ENCODE assay signal across 1 cellular context in genomic region chr6:37170273-37171140, GRCh38.
TF ChIP-seq lines count a peak whose summit lies in the region.

No MANE protein-coding gene starts in this region.

TF ChIP-seq in K562, 482 proteins besides CTCF, POLR2A, EP300 and RAD21 (continued from another document and continues in another):
- TF ChIP-seq ETV6 (IDR thresholded peaks at IDR 0.05; ENCODE audit: borderline replicate concordance in 1 of 2, low read depth in 2 of 2, low read length in 1 of 2) (0 out of 4 replicates have a peak, but pooled peaks of 1 of the 2 experiments have one; percentile 12), ETV6 (CRISPR knock-in tag; IDR thresholded peaks at IDR 0.05; ENCODE audit: borderline replicate concordance) (0 out of 2 replicates have a peak, but pooled peaks have one; percentile 68), FOXA3 (CRISPR knock-in tag; conservative IDR thresholded peaks at IDR 0.05 in 1 of 2, IDR thresholded peaks at IDR 0.05 in 1 of 2) (no peak; a peak in 1 of 4 replicates), ZNF263 (CRISPR knock-in tag; IDR thresholded peaks at IDR 0.05; ENCODE audit: borderline replicate concordance) (peak; percentile 82), NR2C2 (CRISPR knock-in tag; IDR thresholded peaks at IDR 0.05) (no peak), NR2C2 (tag; IDR thresholded peaks at IDR 0.05) (no peak; the same call in 1 of the 2 replicates), RBM39 (optimal IDR thresholded peaks at IDR 0.05; ENCODE audit: low read depth, low read length) (no peak), THRAP3 (IDR thresholded peaks at IDR 0.05; ENCODE audit: borderline replicate concordance) (no peak), POLR3A (IDR thresholded peaks at IDR 0.05; ENCODE audit: borderline replicate concordance, extremely low read depth, insufficient read depth, insufficient read length) (no peak), ERF (CRISPR knock-in tag; IDR thresholded peaks at IDR 0.05) (peak; percentile 62; the same call in 1 of the 2 replicates), CXXC5 (CRISPR knock-in tag; IDR thresholded peaks at IDR 0.05) (peak; percentile 13), ZBTB7A (IDR thresholded peaks at IDR 0.05; ENCODE audit: borderline replicate concordance, control insufficient read depth, low read depth, low read length) (peak; percentile 94), IRF2 (CRISPR knock-in tag; IDR thresholded peaks at IDR 0.05) (no peak), HOXB6 (CRISPR knock-in tag; IDR thresholded peaks at IDR 0.05; ENCODE audit: borderline replicate concordance) (no peak), POLR2B (IDR thresholded peaks at IDR 0.05; ENCODE audit: low read depth, partially characterized antibody) (peak; percentile 44), JUND (IDR thresholded peaks at IDR 0.05; ENCODE audit: borderline replicate concordance, low read depth, low read length) (no peak), JUND (tag; IDR thresholded peaks at IDR 0.05; ENCODE audit: borderline replicate concordance, low read depth, low read length) (no peak; the same call in 2 of the 3 replicates), SREBF1 (IDR thresholded peaks at IDR 0.05; ENCODE audit: borderline replicate concordance, low read depth, low read length) (no peak), NFRKB (IDR thresholded peaks at IDR 0.05; ENCODE audit: low read depth) (0 out of 2 replicates have a peak, but pooled peaks have one; percentile 10), ZNF436 (CRISPR knock-in tag; IDR thresholded peaks at IDR 0.05) (no peak), ZNF280B (CRISPR knock-in tag; IDR thresholded peaks at IDR 0.05) (no peak), EP400 (IDR thresholded peaks at IDR 0.05) (no peak), CHD2 (IDR thresholded peaks at IDR 0.05; ENCODE audit: low read depth, low read length) (no peak), SAFB (IDR thresholded peaks at IDR 0.05; ENCODE audit: borderline replicate concordance, low read depth, low read length) (peak; percentile 20; the same call in 1 of the 2 replicates), ZNF707 (CRISPR knock-in tag; conservative IDR thresholded peaks at IDR 0.05) (no peak), GABPB1 (CRISPR knock-in tag; IDR thresholded peaks at IDR 0.05) (no peak; the same call in 1 of the 2 replicates), ELF4 (CRISPR knock-in tag; IDR thresholded peaks at IDR 0.05) (no peak), E2F4 (CRISPR knock-in tag; IDR thresholded peaks at IDR 0.05; ENCODE audit: low read depth) (0 out of 2 replicates have a peak, but pooled peaks have one; percentile 63), SMAD1 (IDR thresholded peaks at IDR 0.05; ENCODE audit: low read depth, low read length, partially characterized antibody) (peak; percentile 71), SLC30A9 (CRISPR knock-in tag; IDR thresholded peaks at IDR 0.05) (peak; percentile 65; the same call in 1 of the 2 replicates), ZNF740 (CRISPR knock-in tag; IDR thresholded peaks at IDR 0.05) (peak; percentile 61; the same call in 1 of the 2 replicates), ZNF740 (tag; IDR thresholded peaks at IDR 0.05) (no peak), NR2C1 (IDR thresholded peaks at IDR 0.05) (no peak), NR2C1 (tag; IDR thresholded peaks at IDR 0.05) (no peak), BHLHE40 (IDR thresholded peaks at IDR 0.05; ENCODE audit: low read length) (peak; percentile 76), NR1H2 (CRISPR knock-in tag; IDR thresholded peaks at IDR 0.05) (peak; percentile 79), MTA3 (IDR thresholded peaks at IDR 0.05; ENCODE audit: borderline replicate concordance) (peak; percentile 95), MBD2 (IDR thresholded peaks at IDR 0.05; ENCODE audit: borderline replicate concordance, low read depth) (no peak), ZNF668 (CRISPR knock-in tag; IDR thresholded peaks at IDR 0.05) (no peak), JUN (IDR thresholded peaks at IDR 0.05; ENCODE audit: borderline replicate concordance, low read depth, low read length) (no peak), JUN (CRISPR knock-in tag; IDR thresholded peaks at IDR 0.05; ENCODE audit: borderline replicate concordance) (0 out of 2 replicates have a peak, but pooled peaks have one; percentile 21), MAX (CRISPR knock-in tag; IDR thresholded peaks at IDR 0.05) (no peak), TFAP4 (CRISPR knock-in tag; IDR thresholded peaks at IDR 0.05; ENCODE audit: borderline replicate concordance) (peak; percentile 60; the same call in 1 of the 2 replicates), ATF4 (CRISPR knock-in tag; IDR thresholded peaks at IDR 0.05) (no peak), KAT8 (IDR thresholded peaks at IDR 0.05; ENCODE audit: low read depth) (no peak), HLTF (IDR thresholded peaks at IDR 0.05) (no peak), DEAF1 (CRISPR knock-in tag; IDR thresholded peaks at IDR 0.05) (no peak), XRCC3 (IDR thresholded peaks at IDR 0.05) (no peak), ZNF12 (CRISPR knock-in tag; IDR thresholded peaks at IDR 0.05) (peak; percentile 83; the same call in 1 of the 2 replicates), NR3C1 (CRISPR knock-in tag; IDR thresholded peaks at IDR 0.05) (no peak; the same call in 1 of the 2 replicates), PHTF2 (CRISPR knock-in tag; IDR thresholded peaks at IDR 0.05) (no peak), ZC3H11A (IDR thresholded peaks at IDR 0.05; ENCODE audit: low read depth, low read length) (no peak), ZNF639 (CRISPR knock-in tag; conservative IDR thresholded peaks at IDR 0.05 in 1 of 2, IDR thresholded peaks at IDR 0.05 in 1 of 2) (peak in 1 of 2 experiments; percentile 56; a peak in 2 of 4 replicates)
- TF ChIP-seq, protein P1, sequence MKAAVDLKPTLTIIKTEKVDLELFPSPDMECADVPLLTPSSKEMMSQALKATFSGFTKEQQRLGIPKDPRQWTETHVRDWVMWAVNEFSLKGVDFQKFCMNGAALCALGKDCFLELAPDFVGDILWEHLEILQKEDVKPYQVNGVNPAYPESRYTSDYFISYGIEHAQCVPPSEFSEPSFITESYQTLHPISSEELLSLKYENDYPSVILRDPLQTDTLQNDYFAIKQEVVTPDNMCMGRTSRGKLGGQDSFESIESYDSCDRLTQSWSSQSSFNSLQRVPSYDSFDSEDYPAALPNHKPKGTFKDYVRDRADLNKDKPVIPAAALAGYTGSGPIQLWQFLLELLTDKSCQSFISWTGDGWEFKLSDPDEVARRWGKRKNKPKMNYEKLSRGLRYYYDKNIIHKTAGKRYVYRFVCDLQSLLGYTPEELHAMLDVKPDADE (conservative IDR thresholded peaks at IDR 0.05; ENCODE audit: control insufficient read depth, low read depth, low read length), result peak; percentile 52; the same call in 1 of the 2 replicates
- TF ChIP-seq, protein P2, sequence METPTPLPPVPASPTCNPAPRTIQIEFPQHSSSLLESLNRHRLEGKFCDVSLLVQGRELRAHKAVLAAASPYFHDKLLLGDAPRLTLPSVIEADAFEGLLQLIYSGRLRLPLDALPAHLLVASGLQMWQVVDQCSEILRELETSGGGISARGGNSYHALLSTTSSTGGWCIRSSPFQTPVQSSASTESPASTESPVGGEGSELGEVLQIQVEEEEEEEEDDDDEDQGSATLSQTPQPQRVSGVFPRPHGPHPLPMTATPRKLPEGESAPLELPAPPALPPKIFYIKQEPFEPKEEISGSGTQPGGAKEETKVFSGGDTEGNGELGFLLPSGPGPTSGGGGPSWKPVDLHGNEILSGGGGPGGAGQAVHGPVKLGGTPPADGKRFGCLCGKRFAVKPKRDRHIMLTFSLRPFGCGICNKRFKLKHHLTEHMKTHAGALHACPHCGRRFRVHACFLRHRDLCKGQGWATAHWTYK (CRISPR knock-in tag; IDR thresholded peaks at IDR 0.05), result peak; percentile 73
- TF ChIP-seq, protein P3, sequence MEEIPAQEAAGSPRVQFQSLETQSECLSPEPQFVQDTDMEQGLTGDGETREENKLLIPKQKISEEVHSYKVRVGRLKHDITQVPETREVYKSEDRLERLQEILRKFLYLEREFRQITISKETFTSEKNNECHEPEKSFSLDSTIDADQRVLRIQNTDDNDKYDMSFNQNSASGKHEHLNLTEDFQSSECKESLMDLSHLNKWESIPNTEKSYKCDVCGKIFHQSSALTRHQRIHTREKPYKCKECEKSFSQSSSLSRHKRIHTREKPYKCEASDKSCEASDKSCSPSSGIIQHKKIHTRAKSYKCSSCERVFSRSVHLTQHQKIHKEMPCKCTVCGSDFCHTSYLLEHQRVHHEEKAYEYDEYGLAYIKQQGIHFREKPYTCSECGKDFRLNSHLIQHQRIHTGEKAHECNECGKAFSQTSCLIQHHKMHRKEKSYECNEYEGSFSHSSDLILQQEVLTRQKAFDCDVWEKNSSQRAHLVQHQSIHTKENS (CRISPR knock-in tag; IDR thresholded peaks at IDR 0.05), result no peak
